11 cellular contexts compared by ENCODE assay signal in genomic region chr11:128208329-128209220, GRCh38.
DNase-seq lines count a peak whose midpoint lies in the region; ATAC-seq and TF ChIP-seq lines count a peak whose summit lies in the region.
"Had no signal": no experiment of that assay in that cellular context is flagged by ENCODE, and none has a peak within 500 bp of the region (broad histone marks: within the 10 kb centered on the region; RNA-seq: fewer than 3 reads in every experiment).

No MANE protein-coding gene starts in this region.

- peak overlapping the region; percentile 40 for H3K4me3 Mint-ChIP-seq in HFFc6
- no peak overlapping the region for H3K4me3 Mint-ChIP-seq in natural killer cell treated with Interleukin-12 subunit alpha and Interleukin-12 subunit beta and Interleukin-15 and Interleukin-18, amount 100 ng/mL, for 72 hours

- peak; percentile 86 for DNase-seq in HFFc6
- DNase-seq in adrenal gland = peak in 6 of 7 donors; percentile 20 to 78 (median 66)
- DNase-seq in hepatic stellate cell (ENCODE audit: low spot score) = peak; percentile 54
- DNase-seq in stromal cell of bone marrow (ENCODE audit: low read depth) = peak; percentile 82
- DNase-seq in natural killer cell treated with Interleukin-12 subunit alpha and Interleukin-12 subunit beta and Interleukin-15 and Interleukin-18, amount 100 ng/mL, for 72 hours (ENCODE audit: low spot score) = no peak
- DNase-seq in epidermal melanocyte (ENCODE audit: insufficient read length, low spot score) = no peak
- no peak for DNase-seq in HuH-7 (ENCODE audit: low spot score)
- DNase-seq: activated naive CD4-positive, alpha-beta T cell had no signal

- H3K4me3 ChIP-seq in adrenal gland = no peak overlapping the region
- H3K4me3 ChIP-seq: SJCRH30 had no signal

- H3K9me3 Mint-ChIP-seq in HFFc6 = peaks cover 4% of the 10 kb centered on the region; the same call in 1 of the 2 replicates
- peaks cover 11% of the 10 kb centered on the region for H3K9me3 Mint-ChIP-seq in natural killer cell treated with Interleukin-12 subunit alpha and Interleukin-12 subunit beta and Interleukin-15 and Interleukin-18, amount 100 ng/mL, for 72 hours

- H3K9me3 ChIP-seq in adrenal gland (replicated peaks in 1 of 3) = no peaks in the 10 kb centered on the region
- H3K9me3 ChIP-seq: SJCRH30 had no signal

- peak overlapping the region in 1 of 5 donors; percentile 33 for H3K27ac ChIP-seq in adrenal gland
- H3K27ac ChIP-seq: HL-60, SJCRH30 had no signal

- H3K27ac Mint-ChIP-seq in HFFc6 = peak overlapping the region; percentile 69
- no peak overlapping the region for H3K27ac Mint-ChIP-seq in natural killer cell treated with Interleukin-12 subunit alpha and Interleukin-12 subunit beta and Interleukin-15 and Interleukin-18, amount 100 ng/mL, for 72 hours

- no peaks in the 10 kb centered on the region for H3K27me3 Mint-ChIP-seq in HFFc6 (ENCODE audit: insufficient read depth)
- H3K27me3 Mint-ChIP-seq in natural killer cell treated with Interleukin-12 subunit alpha and Interleukin-12 subunit beta and Interleukin-15 and Interleukin-18, amount 100 ng/mL, for 72 hours = no peaks in the 10 kb centered on the region

- 48 to 75% (median 56%) methylated on average over 5 to 6 of the region's 6 CpGs for WGBS in adrenal gland, 4 donors

- H3K4me1 Mint-ChIP-seq in HFFc6 (ENCODE audit: low read depth) = peaks cover 66% of the 10 kb centered on the region
- peaks cover 6 to 16% of the 10 kb centered on the region in 2 donors for H3K4me1 Mint-ChIP-seq in natural killer cell treated with Interleukin-12 subunit alpha and Interleukin-12 subunit beta and Interleukin-15 and Interleukin-18, amount 100 ng/mL, for 72 hours (ENCODE audit: low read depth in 2 of 2)

- intact Hi-C loops in adrenal gland (cut with DNase I) = no loop called here

- ATAC-seq in natural killer cell treated with Interleukin-12 subunit alpha and Interleukin-12 subunit beta and Interleukin-15 and Interleukin-18, amount 100 ng/mL, for 72 hours = no peak
- ATAC-seq in HG03139 (IDR thresholded peaks at IDR 0.05; ENCODE audit: unreplicated experiment) = no peak

- H3K27me3 ChIP-seq in adrenal gland = no peaks in the 10 kb centered on the region
- H3K27me3 ChIP-seq: SJCRH30 had no signal

- no peaks in the 10 kb centered on the region for H3K36me3 ChIP-seq in adrenal gland (replicated peaks in 1 of 2)
- H3K36me3 ChIP-seq: SJCRH30 had no signal

- TF ChIP-seq CTCF in HFFc6 (IDR thresholded peaks at IDR 0.05) (no peak), adrenal gland (IDR thresholded peaks at IDR 0.05) (no peak)

- no peaks in the 10 kb centered on the region for H3K4me1 ChIP-seq in adrenal gland (replicated peaks in 1 of 2)

- TF ChIP-seq POLR2A in adrenal gland (IDR thresholded peaks at IDR 0.05) = no peak

- peaks cover 15% of the 10 kb centered on the region for H3K36me3 Mint-ChIP-seq in HFFc6 (ENCODE audit: low read depth)
- peaks cover 17% of the 10 kb centered on the region for H3K36me3 Mint-ChIP-seq in natural killer cell treated with Interleukin-12 subunit alpha and Interleukin-12 subunit beta and Interleukin-15 and Interleukin-18, amount 100 ng/mL, for 72 hours

Comparison
In these comparisons a context has a peak if more than half of its experiments do, and no peak if none do; other contexts are left out.
1. DNase-seq: peak in HFFc6 (single experiment), adrenal gland (6 of 7), hepatic stellate cell (single experiment) and stromal cell of bone marrow (single experiment); none in natural killer cell treated with Interleukin-12 subunit alpha and Interleukin-12 subunit beta and Interleukin-15 and Interleukin-18, amount 100 ng/mL, for 72 hours (single experiment), epidermal melanocyte (single experiment) and HuH-7 (single experiment).